ENCODE assay signal across 12 cellular contexts in genomic region chr1:51268675-51269033, GRCh38. TPM values are rescaled to one million over a fixed set of nuclear protein-coding genes. Genes with fewer than 3 reads are reported as not detected.
A peak's percentile ranks its signal among the peaks of the same experiment; 100 is the strongest.
DNase-seq lines count a peak whose midpoint lies in the region; ATAC-seq, FAIRE-seq and TF ChIP-seq lines count a peak whose summit lies in the region.
"Had no signal": no experiment of that assay in that cellular context is flagged by ENCODE, and none has a peak within 500 bp of the region (broad histone marks: within the 10 kb centered on the region; RNA-seq: fewer than 3 reads in every experiment).

No MANE protein-coding gene starts in this region.

- TF ChIP-seq CTCF in cardiac muscle cell (IDR thresholded peaks at IDR 0.05; ENCODE audit: low read depth, low read length): no peak
- TF ChIP-seq CTCF in endothelial cell of umbilical vein (IDR thresholded peaks at IDR 0.05; ENCODE audit: extremely low read depth in 1 of 2, insufficient read depth in 1 of 2, low read depth in 1 of 2, low read length in 2 of 2): no peak
- TF ChIP-seq CTCF in upper lobe of right lung (IDR thresholded peaks at IDR 0.05): no peak
- TF ChIP-seq CTCF in kidney (IDR thresholded peaks at IDR 0.05; ENCODE audit: borderline replicate concordance, extremely low read depth, insufficient read depth): no peak

- no peak for TF ChIP-seq POLR2A in endothelial cell of umbilical vein (IDR thresholded peaks at IDR 0.05; ENCODE audit: low read depth, low read length)

- no peak overlapping the region for H3K4me3 ChIP-seq in cardiac muscle cell
- no peak overlapping the region for H3K4me3 ChIP-seq in endothelial cell of umbilical vein (replicated peaks in 1 of 3; ENCODE audit: insufficient read depth in 1 of 3, low read depth in 1 of 3, low read length in 3 of 3)
- no peak overlapping the region for H3K4me3 ChIP-seq in upper lobe of right lung
- no peak overlapping the region for H3K4me3 ChIP-seq in kidney (ENCODE audit: low read length in 2 of 2)
- H3K4me3 ChIP-seq: skin epidermis had no signal

- peaks cover 44% of the 10 kb centered on the region for H3K79me2 ChIP-seq in endothelial cell of umbilical vein (ENCODE audit: control insufficient read depth, insufficient read depth, low read length)

- CTCF ChIA-PET in endothelial cell of umbilical vein (lab: Charles Lee): interaction anchor here (1.1 kb wide), 1 partner anchor 28 kb away, joined by 4 read pairs; no protein-coding TSS in a partner anchor

- H3K4me2 ChIP-seq in endothelial cell of umbilical vein (ENCODE audit: insufficient read depth, low read length): peak overlapping the region; percentile 74

- FAIRE-seq in endothelial cell of umbilical vein (lab: Jason Lieb, UNC) (no peak), kidney (lab: Jason Lieb, UNC) (no peak)
- FAIRE-seq: bronchial epithelial cell had no signal

- DNase-seq in cardiac muscle cell (ENCODE audit: low read depth in 1 of 2, low spot score in 1 of 2) (peak in 1 of 2 donors; percentile 19), Right ventricle myocardium inferior (ENCODE audit: missing footprints) (no peak), HT1080 (ENCODE audit: low read depth) (peak; percentile 28), endothelial cell of umbilical vein (ENCODE audit: low read depth, low spot score) (no peak), upper lobe of right lung (no peak), mucosa of gallbladder (ENCODE audit: low spot score) (no peak), iPS-NIHi11 (ENCODE audit: low spot score) (no peak), kidney (no peak)
- DNase-seq: WERI-Rb-1 had no signal

- H2AFZ ChIP-seq in endothelial cell of umbilical vein (ENCODE audit: low read depth, low read length): no peak overlapping the region

- intact Hi-C loops in Right ventricle myocardium inferior (cut with DNase I): no loop called here
- intact Hi-C loops in endothelial cell of umbilical vein (cut with micrococcal nuclease): no loop called here
- intact Hi-C loops in upper lobe of right lung (cut with DNase I): no loop called here
- intact Hi-C loops in kidney (cut with DNase I): no loop called here

- H3K27me3 ChIP-seq in cardiac muscle cell: no peaks in the 10 kb centered on the region
- no peaks in the 10 kb centered on the region for H3K27me3 ChIP-seq in endothelial cell of umbilical vein (ENCODE audit: control insufficient read depth in 2 of 2, insufficient read depth in 2 of 2, low read length in 2 of 2)
- H3K27me3 ChIP-seq in upper lobe of right lung: no peaks in the 10 kb centered on the region

- peaks cover 2% of the 10 kb centered on the region for H3K9me1 ChIP-seq in endothelial cell of umbilical vein (replicated peaks; ENCODE audit: control insufficient read depth, extremely low read depth, insufficient read depth, low read length)

- dilution Hi-C loops in endothelial cell of umbilical vein (cut with MboI; ENCODE audit: extremely low pct_ligation_motif_present, low sequenced_read_pairs): no loop called here

- H3K27ac ChIP-seq in cardiac muscle cell: peak overlapping the region; percentile 38
- peak overlapping the region; percentile 35 for H3K27ac ChIP-seq in endothelial cell of umbilical vein (ENCODE audit: insufficient read depth, low read depth, low read length)
- peak overlapping the region; percentile 6 for H3K27ac ChIP-seq in upper lobe of right lung
- no peak overlapping the region for H3K27ac ChIP-seq in kidney (ENCODE audit: low read depth in 2 of 2, low read length in 2 of 2)
- H3K27ac ChIP-seq: HL-60, WERI-Rb-1 had no signal

- no TSS peak for BruUV-seq in endothelial cell of umbilical vein (replicated peaks; lab: Mats Ljungman, UMichigan)

- ATAC-seq in Right ventricle myocardium inferior (no peak), upper lobe of right lung (no peak)

- peaks cover 28% of the 10 kb centered on the region for H3K36me3 ChIP-seq in cardiac muscle cell
- peaks cover 5 to 6% of the 10 kb centered on the region in 2 experiments for H3K36me3 ChIP-seq in endothelial cell of umbilical vein (ENCODE audit: control insufficient read depth in 2 of 2, extremely low read depth in 1 of 2, insufficient read depth in 2 of 2, low read length in 2 of 2)
- H3K36me3 ChIP-seq in upper lobe of right lung: peaks cover 33% of the 10 kb centered on the region
- no peaks in the 10 kb centered on the region for H3K36me3 ChIP-seq in kidney (ENCODE audit: control insufficient read depth in 1 of 2, insufficient read depth in 2 of 2, low read length in 2 of 2)

- H4K20me1 ChIP-seq in endothelial cell of umbilical vein (replicated peaks; ENCODE audit: control insufficient read depth, extremely low read depth, insufficient read depth, low read length): no peaks in the 10 kb centered on the region

- no peaks in the 10 kb centered on the region for H3K4me1 ChIP-seq in cardiac muscle cell (ENCODE audit: low read depth)
- peaks cover 41% of the 10 kb centered on the region for H3K4me1 ChIP-seq in endothelial cell of umbilical vein (ENCODE audit: control insufficient read depth, extremely low read depth, insufficient read depth, low read length)
- peaks cover 47% of the 10 kb centered on the region for H3K4me1 ChIP-seq in upper lobe of right lung
- H3K4me1 ChIP-seq in kidney (ENCODE audit: control insufficient read depth in 1 of 2, insufficient read depth in 1 of 2, low read depth in 1 of 2, low read length in 2 of 2): peaks cover 0 to 3% of the 10 kb centered on the region in 2 donors

- POLR2A ChIA-PET in endothelial cell of umbilical vein (lab: Charles Lee): no interaction called here

- H3K9ac ChIP-seq in endothelial cell of umbilical vein (replicated peaks; ENCODE audit: extremely low read depth, insufficient read depth, low read length): no peak overlapping the region
- H3K9ac ChIP-seq in kidney (ENCODE audit: low read length in 2 of 2): no peak overlapping the region

- H3K9me3 ChIP-seq in cardiac muscle cell (ENCODE audit: low read depth): no peaks in the 10 kb centered on the region
- H3K9me3 ChIP-seq in endothelial cell of umbilical vein (replicated peaks; ENCODE audit: control insufficient read depth, insufficient read depth, low read length): no peaks in the 10 kb centered on the region
- H3K9me3 ChIP-seq in upper lobe of right lung: no peaks in the 10 kb centered on the region
- H3K9me3 ChIP-seq in kidney (ENCODE audit: control insufficient read depth in 1 of 2, low read length in 2 of 2): no peaks in the 10 kb centered on the region

TF ChIP-seq in endothelial cell of umbilical vein, 7 proteins besides CTCF, POLR2A, EP300 and RAD21:
- TF ChIP-seq JUN (IDR thresholded peaks at IDR 0.05; ENCODE audit: borderline replicate concordance, insufficient read depth, insufficient read length, low read depth) (no peak), POLR2AphosphoS5 (IDR thresholded peaks at IDR 0.05; ENCODE audit: insufficient read depth, low read depth, low read length) (no peak), MAX (IDR thresholded peaks at IDR 0.05; ENCODE audit: insufficient read depth, insufficient read length) (no peak), EZH2 (IDR thresholded peaks at IDR 0.05; ENCODE audit: borderline replicate concordance, low read depth, low read length, severe bottlenecking) (no peak), GATA2 (IDR thresholded peaks at IDR 0.05; ENCODE audit: insufficient read depth, insufficient read length, low read depth, low read length) (no peak), FOS (IDR thresholded peaks at IDR 0.05; ENCODE audit: borderline replicate concordance, insufficient read depth, low read length) (no peak), MYC (IDR thresholded peaks at IDR 0.05; ENCODE audit: low read depth, low read length) (no peak)

RNA-seq across cellular contexts. Expression of gene RNF11, which starts 32.6 kb away (rescaled TPM):
- total RNA-seq in cardiac muscle cell (58.8 and 78.3 TPM in 2 replicates), Right ventricle myocardium inferior (120 TPM), endothelial cell of umbilical vein (82.9 and 94.4 TPM in 2 replicates), upper lobe of right lung (94.0 TPM), mucosa of gallbladder (94.0 TPM), kidney (105 TPM)
- polyA plus RNA-seq in cardiac muscle cell (64.2 and 65.0 TPM in 2 replicates), endothelial cell of umbilical vein (75.2 and 96.3 TPM in 2 replicates), kidney (ENCODE audit: insufficient read depth, low read depth, low replicate concordance) (62.5 TPM)
- total RNA-seq in HT1080 (2014; rRNA removed; shearing (Covaris generic)): 114 and 142 TPM in 2 replicates
- 77.7 and 109 TPM in 2 replicates for polyA plus RNA-seq in HT1080 (2015; cell fraction: cytosol; rRNA removed)
- polyA plus RNA-seq in HT1080 (2015; cell fraction: nucleus; rRNA removed): 22.4 and 28.1 TPM in 2 replicates
- 80.1 and 86.4 TPM in 2 replicates for polyA plus RNA-seq in endothelial cell of umbilical vein (2011; cell fraction: cytosol; rRNA removed)
- 35.0 and 38.1 TPM in 2 replicates for polyA plus RNA-seq in endothelial cell of umbilical vein (2011; cell fraction: nucleus; rRNA removed)
- polyA plus RNA-seq in endothelial cell of umbilical vein (2012): 86.3 and 120 TPM in 2 replicates
- 220 and 243 TPM in 2 replicates for polyA minus RNA-seq in endothelial cell of umbilical vein
- 26.2 TPM for polyA minus RNA-seq in endothelial cell of umbilical vein (2011; cell fraction: cytosol; rRNA and poly(A)+ RNA removed)
- polyA minus RNA-seq in endothelial cell of umbilical vein (2011; cell fraction: nucleus; rRNA and poly(A)+ RNA removed): 31.8 and 44.9 TPM in 2 replicates

Comparison
In these comparisons a context has a peak if more than half of its experiments do, and no peak if none do; other contexts are left out.
1. H3K27ac ChIP-seq: peak in cardiac muscle cell (single experiment), endothelial cell of umbilical vein (single experiment) and upper lobe of right lung (single experiment); none in kidney (0 of 2).